19 cellular contexts compared by ENCODE assay signal in genomic region chr19:57271280-57271679, GRCh38. TPM values are rescaled to one million over a fixed set of nuclear protein-coding genes. Genes with fewer than 3 reads are reported as not detected.
A peak's percentile ranks its signal among the peaks of the same experiment; 100 is the strongest.
DNase-seq lines count a peak whose midpoint lies in the region; ATAC-seq, FAIRE-seq and TF ChIP-seq lines count a peak whose summit lies in the region.
"Had no signal": no experiment of that assay in that cellular context is flagged by ENCODE, and none has a peak within 500 bp of the region (broad histone marks: within the 10 kb centered on the region; RNA-seq: fewer than 3 reads in every experiment).

No MANE protein-coding gene starts in this region.

- no peak for TF ChIP-seq CTCF in WTC11 (IDR thresholded peaks at IDR 0.05)

- H3K9ac ChIP-seq in trophoblast cell (ENCODE audit: low read length): no peak overlapping the region

- no peaks in the 10 kb centered on the region for H3K79me2 ChIP-seq in trophoblast cell (ENCODE audit: control insufficient read depth, insufficient read depth, low read length, poor library complexity)

- H3K4me2 ChIP-seq in trophoblast cell (ENCODE audit: low read length): no peak overlapping the region
- H3K4me2 ChIP-seq: GM23338 had no signal

- H2BK120ac ChIP-seq in trophoblast cell (ENCODE audit: insufficient read depth, low read length, poor library complexity): no peak overlapping the region

- peaks cover 6% of the 10 kb centered on the region for H3K4me1 Mint-ChIP-seq in WTC11

- H3K9me3 Mint-ChIP-seq in WTC11: no peaks in the 10 kb centered on the region
- H3K9me3 Mint-ChIP-seq: GM23338, H9, HFFc6 had no signal

- no peak overlapping the region for H4K91ac ChIP-seq in trophoblast cell (ENCODE audit: low read depth, low read length)

- ATAC-seq in WTC11: no peak
- no peak for ATAC-seq in GM19467 (IDR thresholded peaks at IDR 0.05; ENCODE audit: unreplicated experiment)
- ATAC-seq: GM23338, HCT116 had no signal

- POLR2A ChIA-PET in WTC11 (lab: Charles Lee): no interaction called here

- H3K36me3 Mint-ChIP-seq in WTC11: no peaks in the 10 kb centered on the region

- H2BK12ac ChIP-seq in trophoblast cell (ENCODE audit: low read length): no peak overlapping the region

- H3K4me3 Mint-ChIP-seq in WTC11: no peak overlapping the region
- H3K4me3 Mint-ChIP-seq: CD4-positive, alpha-beta memory T cell; GM23338; H9; HFFc6 had no signal

- H3K9me3 ChIP-seq in trophoblast cell (ENCODE audit: insufficient read depth, low read depth, low read length) (no peaks in the 10 kb centered on the region), small intestine (ENCODE audit: control insufficient read depth, low read depth) (no peaks in the 10 kb centered on the region)

- no peak overlapping the region for H2AFZ ChIP-seq in trophoblast cell (ENCODE audit: insufficient read depth, low read length, poor library complexity)
- H2AFZ ChIP-seq: GM23338 had no signal

- H3K27me3 Mint-ChIP-seq in WTC11 (ENCODE audit: low read depth): no peaks in the 10 kb centered on the region; the same call in 1 of the 2 replicates
- H3K27me3 Mint-ChIP-seq: CD4-positive, alpha-beta memory T cell had no signal

- H3K18ac ChIP-seq in trophoblast cell (ENCODE audit: low read length): no peak overlapping the region

- H3K4me3 ChIP-seq in trophoblast cell (ENCODE audit: low read depth, low read length) (no peak overlapping the region), small intestine (ENCODE audit: low read depth in 1 of 2, low read length in 2 of 2) (no peak overlapping the region)
- H3K4me3 ChIP-seq: GM23338 had no signal

- H4K12ac ChIP-seq in trophoblast cell (ENCODE audit: low read depth, low read length): no peak overlapping the region

- H3K23ac ChIP-seq in trophoblast cell (ENCODE audit: low read length): no peak overlapping the region

- FAIRE-seq in small intestine (lab: Jason Lieb, UNC): no peak
- FAIRE-seq: GM12892 had no signal

- H3K79me1 ChIP-seq in trophoblast cell (ENCODE audit: low read length): peaks cover 2% of the 10 kb centered on the region

- H3K27me3 ChIP-seq in trophoblast cell (ENCODE audit: insufficient read depth, low read length): no peaks in the 10 kb centered on the region
- H3K27me3 ChIP-seq in small intestine (ENCODE audit: control insufficient read depth in 2 of 2, insufficient read depth in 2 of 2, low read length in 2 of 2): no peaks in the 10 kb centered on the region

- no peak overlapping the region for H3K14ac ChIP-seq in trophoblast cell (ENCODE audit: low read length)

- no peak overlapping the region for H2BK5ac ChIP-seq in trophoblast cell (ENCODE audit: low read depth, low read length, poor library complexity)

- H3K4me1 ChIP-seq in trophoblast cell (ENCODE audit: control insufficient read depth in 1 of 2, insufficient read depth in 2 of 2, low read length in 2 of 2) (peaks cover 3 to 6% of the 10 kb centered on the region in 2 experiments), small intestine (ENCODE audit: control insufficient read depth in 2 of 2, insufficient read depth in 1 of 2, low read depth in 1 of 2, low read length in 1 of 2) (no peaks in the 10 kb centered on the region)

- no peaks in the 10 kb centered on the region for H3K36me3 ChIP-seq in trophoblast cell (ENCODE audit: control insufficient read depth in 1 of 2, insufficient read depth in 2 of 2, low read length in 2 of 2)
- H3K36me3 ChIP-seq in small intestine (ENCODE audit: control insufficient read depth in 2 of 2, insufficient read depth in 2 of 2, low read length in 2 of 2): no peaks in the 10 kb centered on the region

- H2AK5ac ChIP-seq in trophoblast cell (ENCODE audit: low read length): peak overlapping the region; percentile 69

- no peak overlapping the region for H3K4ac ChIP-seq in trophoblast cell (ENCODE audit: low read depth, low read length)

- DNase-seq in WTC11 (ENCODE audit: low spot score) (no peak), islet precursor cell (peak; percentile 32), trophoblast cell (no peak), small intestine (no peak), SHP77 treated with DMSO at 0.1 percent for 48 hours (lab: John Stamatoyannopoulos, UW) (no peak)
- DNase-seq: C1 segment of cervical spinal cord; Calu3; CD4-positive, alpha-beta memory T cell; COR-L47; DMS53; DMS79 treated with DMSO at 0.1 percent for 48 hours; GF-D8; H9; HFFc6 had no signal

- no peak overlapping the region for H4K8ac ChIP-seq in trophoblast cell (ENCODE audit: low read depth, low read length)

- H3K27ac ChIP-seq in trophoblast cell (ENCODE audit: low read depth, low read length) (no peak overlapping the region), small intestine (ENCODE audit: low read depth in 1 of 2, low read length in 1 of 2) (no peak overlapping the region)

- CTCF ChIA-PET in WTC11 (lab: Charles Lee): no interaction called here

- no peak overlapping the region for H3K27ac Mint-ChIP-seq in WTC11
- H3K27ac Mint-ChIP-seq: GM23338, H9, HFFc6 had no signal

- WGBS in trophoblast cell (ENCODE audit: extremely low coverage, insufficient coverage, insufficient read length): no CpG with 5 or more reads among the region's 8 CpGs
- 94 to 97% (median 96%) methylated on average over 8 of the region's 8 CpGs for WGBS in small intestine, 3 donors

TF ChIP-seq in WTC11, 78 proteins besides CTCF, POLR2A, EP300 and RAD21:
- TF ChIP-seq, protein P1, sequence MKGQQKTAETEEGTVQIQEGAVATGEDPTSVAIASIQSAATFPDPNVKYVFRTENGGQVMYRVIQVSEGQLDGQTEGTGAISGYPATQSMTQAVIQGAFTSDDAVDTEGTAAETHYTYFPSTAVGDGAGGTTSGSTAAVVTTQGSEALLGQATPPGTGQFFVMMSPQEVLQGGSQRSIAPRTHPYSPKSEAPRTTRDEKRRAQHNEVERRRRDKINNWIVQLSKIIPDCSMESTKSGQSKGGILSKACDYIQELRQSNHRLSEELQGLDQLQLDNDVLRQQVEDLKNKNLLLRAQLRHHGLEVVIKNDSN (CRISPR knock-in tag; IDR thresholded peaks at IDR 0.05): no peak
- 0 out of 2 replicates have a peak, but pooled peaks have one; percentile 33 for TF ChIP-seq ZNF121 (CRISPR knock-in tag; IDR thresholded peaks at IDR 0.05)
- no peak for TF ChIP-seq TCF7 (CRISPR knock-in tag; IDR thresholded peaks at IDR 0.05; ENCODE audit: low read depth)
- TF ChIP-seq, protein P2, sequence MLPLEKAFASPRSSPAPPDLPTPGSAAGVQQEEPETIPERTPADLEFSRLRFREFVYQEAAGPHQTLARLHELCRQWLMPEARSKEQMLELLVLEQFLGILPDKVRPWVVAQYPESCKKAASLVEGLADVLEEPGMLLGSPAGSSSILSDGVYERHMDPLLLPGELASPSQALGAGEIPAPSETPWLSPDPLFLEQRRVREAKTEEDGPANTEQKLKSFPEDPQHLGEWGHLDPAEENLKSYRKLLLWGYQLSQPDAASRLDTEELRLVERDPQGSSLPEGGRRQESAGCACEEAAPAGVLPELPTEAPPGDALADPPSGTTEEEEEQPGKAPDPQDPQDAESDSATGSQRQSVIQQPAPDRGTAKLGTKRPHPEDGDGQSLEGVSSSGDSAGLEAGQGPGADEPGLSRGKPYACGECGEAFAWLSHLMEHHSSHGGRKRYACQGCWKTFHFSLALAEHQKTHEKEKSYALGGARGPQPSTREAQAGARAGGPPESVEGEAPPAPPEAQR (CRISPR knock-in tag; IDR thresholded peaks at IDR 0.05): no peak
- TF ChIP-seq NFE2L1 (CRISPR knock-in tag; IDR thresholded peaks at IDR 0.05): no peak

RNA-seq across cellular contexts. Expression of gene ZNF460, which starts 9.0 kb away (rescaled TPM):
- 50.8 to 62.9 TPM (median 52.2 TPM) in 3 replicates for total RNA-seq in WTC11 (2021)
- polyA plus RNA-seq in trophoblast cell (2013): 5.7 and 6.0 TPM in 2 replicates
- polyA plus RNA-seq in small intestine: 1 to 10 TPM in 1 of 3 donors, under 1 TPM in 2; 0.27 to 2.6 (median 0.45) TPM

RNA-seq across cellular contexts. Expression of gene ZNF805, which starts 30.8 kb away (rescaled TPM):
- total RNA-seq in WTC11 (2021): 16.1 to 18.2 TPM (median 17.9 TPM) in 3 replicates
- polyA plus RNA-seq in trophoblast cell (2013): 4.7 and 5.0 TPM in 2 replicates
- polyA plus RNA-seq in small intestine: 1 to 10 TPM in 2 of 3 donors, under 1 TPM in 1; 0.54 to 1.5 (median 1.1) TPM

RNA-seq across cellular contexts. Expression of gene AURKC, which starts 40.5 kb away (rescaled TPM):
- total RNA-seq in WTC11 (2021): 3.6 to 6.7 TPM (median 5.1 TPM) in 3 replicates
- polyA plus RNA-seq in trophoblast cell (2013): 0.63 and 0.85 TPM in 2 replicates
- polyA plus RNA-seq in small intestine: 1 to 10 TPM in 1 of 3 donors, under 1 TPM in 2; 0.43 to 5.8 (median 0.81) TPM
- total RNA-seq: G401 had no signal

RNA-seq across cellular contexts. Expression of gene ZNF543, which starts 49.0 kb away (rescaled TPM):
- 8.3 to 8.9 TPM (median 8.4 TPM) in 3 replicates for total RNA-seq in WTC11 (2021)
- polyA plus RNA-seq in trophoblast cell (2013): 2.5 and 2.7 TPM in 2 replicates
- 1 to 10 TPM in 1 of 3 donors, under 1 TPM in 2; 0.45 to 1.3 (median 0.54) TPM for polyA plus RNA-seq in small intestine
